ENCODE assay signal across 3 cellular contexts in genomic region chr16:48948911-48949310, GRCh38.
"Had no signal": no experiment of that assay in that cellular context is flagged by ENCODE, and none has a peak within 500 bp of the region (broad histone marks: within the 10 kb centered on the region; RNA-seq: fewer than 3 reads in every experiment).

No MANE protein-coding gene starts in this region.

- DNase-seq: GDM1, GF-D8 had no signal

- H3K4me3 ChIP-seq: GM12878 had no signal
